Comparison of ENCODE assay signal across 22 cellular contexts in the genomic region with DNA sequence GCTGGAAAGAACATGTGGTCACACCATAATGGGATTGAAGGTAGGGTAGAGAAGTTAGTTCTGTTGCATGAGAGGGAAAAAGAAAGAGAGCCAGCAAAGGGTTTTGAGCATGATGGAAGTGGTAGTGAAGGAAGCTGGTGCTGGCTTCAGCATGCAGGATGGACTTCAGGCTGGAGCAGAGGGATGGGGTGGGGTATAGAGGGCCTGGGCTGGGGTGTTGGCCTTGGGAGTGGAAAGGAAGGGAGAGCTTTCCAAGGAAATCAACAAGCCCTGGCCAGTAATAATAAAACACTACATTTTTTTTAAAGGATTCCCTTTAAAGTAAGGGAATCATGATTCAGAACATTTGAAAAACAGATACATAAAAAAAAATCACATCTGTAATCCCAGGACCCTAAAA.
A peak's percentile ranks its signal among the peaks of the same experiment; 100 is the strongest.
DNase-seq lines count a peak whose midpoint lies in the region; ATAC-seq and TF ChIP-seq lines count a peak whose summit lies in the region.
"Had no signal": no experiment of that assay in that cellular context is flagged by ENCODE, and none has a peak within 500 bp of the region (broad histone marks: within the 10 kb centered on the region; RNA-seq: fewer than 3 reads in every experiment).

No MANE protein-coding gene starts in this region.

- TF ChIP-seq POLR2A in esophagus muscularis mucosa (IDR thresholded peaks at IDR 0.05; ENCODE audit: low read depth), result no peak

- H3K9me3 ChIP-seq in esophagus muscularis mucosa (no peaks in the 10 kb centered on the region), aorta (ENCODE audit: control insufficient read depth, low read length) (no peaks in the 10 kb centered on the region)
- H3K9me3 ChIP-seq: HAP-1, SJSA1 had no signal

- H3K4me1 ChIP-seq in esophagus muscularis mucosa (peaks cover 40 to 97% (median 77%) of the 10 kb centered on the region in 4 donors), aorta (ENCODE audit: control insufficient read depth in 1 of 2, insufficient read depth in 2 of 2, low read length in 2 of 2) (peaks cover 0 to 2% of the 10 kb centered on the region in 2 donors)
- H3K4me1 ChIP-seq: HAP-1, SJSA1 had no signal

- H3K27ac ChIP-seq in esophagus muscularis mucosa (replicated peaks in 1 of 4) (peak overlapping the region; percentile 35 to 71 (median 62)), aorta (ENCODE audit: low read depth in 1 of 2, low read length in 2 of 2) (no peak overlapping the region)
- H3K27ac ChIP-seq: SJSA1 had no signal

- DNase-seq in esophagus muscularis mucosa (ENCODE audit: extremely low spot score) (no peak), left cardiac atrium (peak; percentile 26), sciatic nerve (ENCODE audit: low spot score) (no peak), aorta (peak in 1 of 2 donors; percentile 48)
- DNase-seq: C1 segment of cervical spinal cord; CD4-positive, alpha-beta memory T cell; COR-L47; DMS53; GOT3; HFFc6; NCI-H1092; NCI-H1417 treated with DMSO at 0.1 percent for 48 hours; NCI-H1694 treated with DMSO at 0.1 percent for 48 hours; NCI-H2081; NCI-H2227 treated with DMSO at 0.1 percent for 48 hours; NCI-H69 had no signal

- H3K27me3 ChIP-seq in esophagus muscularis mucosa (no peaks in the 10 kb centered on the region), aorta (ENCODE audit: control insufficient read depth in 1 of 2, insufficient read depth in 2 of 2, low read length in 1 of 2) (no peaks in the 10 kb centered on the region)
- H3K27me3 ChIP-seq: SJSA1 had no signal

- no peak for TF ChIP-seq CTCF in esophagus muscularis mucosa (IDR thresholded peaks at IDR 0.05)

- no peak for TF ChIP-seq EP300 in esophagus muscularis mucosa (IDR thresholded peaks at IDR 0.05)

- H3K36me3 ChIP-seq in esophagus muscularis mucosa (peaks cover 0 to 69% (median 24%) of the 10 kb centered on the region in 4 donors), aorta (ENCODE audit: control insufficient read depth in 1 of 2, insufficient read depth in 2 of 2, low read length in 1 of 2) (no peaks in the 10 kb centered on the region)
- H3K36me3 ChIP-seq: HAP-1, SJSA1 had no signal

- no peak overlapping the region for H3K4me3 ChIP-seq in esophagus muscularis mucosa
- H3K4me3 ChIP-seq in aorta (ENCODE audit: low read length in 2 of 2), result no peak overlapping the region
- H3K4me3 ChIP-seq: HAP-1, SJSA1 had no signal

- intact Hi-C loops in esophagus muscularis mucosa (cut with DNase I) (no loop called here), left cardiac atrium (cut with DNase I) (no loop called here), sciatic nerve (cut with DNase I) (no loop called here), aorta (cut with DNase I) (loop anchor here in 1 of 2 donors (5.0 kb wide), 1 partner anchor 74 kb away; no protein-coding TSS in a partner anchor)

- ATAC-seq in left cardiac atrium (peak in 1 of 2 donors; percentile 69), sciatic nerve (peak; percentile 74), aorta (ENCODE audit: low FRiP score) (peak; percentile 69), HG02973 (IDR thresholded peaks at IDR 0.05; ENCODE audit: unreplicated experiment) (no peak), GM18502 (IDR thresholded peaks at IDR 0.05; ENCODE audit: poor library complexity, unreplicated experiment) (no peak), GM19463 (IDR thresholded peaks at IDR 0.05; ENCODE audit: unreplicated experiment) (no peak)
- ATAC-seq: Panc1 had no signal

Comparison
In these comparisons a context has a peak if more than half of its experiments do, and no peak if none do; other contexts are left out.
1. H3K27ac ChIP-seq: peak in esophagus muscularis mucosa (4 of 4); none in aorta (0 of 2).
2. ATAC-seq: peak in sciatic nerve (single experiment) and aorta (single experiment); none in HG02973 (single experiment), GM18502 (single experiment) and GM19463 (single experiment).